19 cellular contexts compared by ENCODE assay signal in genomic region chr4:128221556-128221955, GRCh38.
A peak's percentile ranks its signal among the peaks of the same experiment; 100 is the strongest.
DNase-seq lines count a peak whose midpoint lies in the region; FAIRE-seq and TF ChIP-seq lines count a peak whose summit lies in the region.
"Had no signal": no experiment of that assay in that cellular context is flagged by ENCODE, and none has a peak within 500 bp of the region (broad histone marks: within the 10 kb centered on the region; RNA-seq: fewer than 3 reads in every experiment).

No MANE protein-coding gene starts in this region.

- no TSS peak for BruUV-seq in A673 (replicated peaks; lab: Mats Ljungman, UMichigan)

- DNase-seq in H54 (ENCODE audit: insufficient read length, low spot score) (no peak), M059J (ENCODE audit: low read depth) (peak; percentile 45), astrocyte of the hippocampus (ENCODE audit: low read depth, low spot score) (peak; percentile 32), kidney tubule cell (ENCODE audit: low spot score) (peak; percentile 26), A673 (ENCODE audit: low spot score) (no peak), NCI-H1092 (lab: John Stamatoyannopoulos, UW) (no peak), KG1 (lab: John Stamatoyannopoulos, UW) (no peak)
- DNase-seq: Caco-2; CD4-positive, alpha-beta T cell; DND-41; H9; Kasumi-1; MG63; NCI-H1417 treated with DMSO at 0.1 percent for 48 hours; NCI-H1930; NCI-H510A treated with DMSO at 0.1 percent for 48 hours; SHP77 had no signal

- H3K27ac ChIP-seq in A673 (ENCODE audit: low read depth, low read length, poor library complexity, severe bottlenecking): no peak overlapping the region
- H3K27ac ChIP-seq: BLaER1 had no signal

- peak; percentile 33 for FAIRE-seq in H54 (lab: Jason Lieb, UNC)
- FAIRE-seq: GM12878 had no signal

- no peaks in the 10 kb centered on the region for H3K9me3 ChIP-seq in A673 (ENCODE audit: low read depth, low read length, poor library complexity, severe bottlenecking)
- H3K9me3 ChIP-seq: BLaER1, Caco-2, MG63 had no signal

- TF ChIP-seq POLR2A in H54 (IDR thresholded peaks at IDR 0.05; ENCODE audit: low read depth, low read length): no peak

- CTCF ChIA-PET in A673 (lab: Charles Lee): no interaction called here

- no peak for TF ChIP-seq CTCF in A673 (conservative IDR thresholded peaks at IDR 0.05; ENCODE audit: low read depth, low read length)

- H3K4me1 ChIP-seq in A673 (ENCODE audit: insufficient read depth, low read length, poor library complexity, severe bottlenecking): no peaks in the 10 kb centered on the region
- H3K4me1 ChIP-seq: BLaER1, Caco-2 had no signal

- H3K27me3 ChIP-seq in A673 (replicated peaks; ENCODE audit: insufficient read depth, low read depth, low read length, poor library complexity): no peaks in the 10 kb centered on the region
- H3K27me3 ChIP-seq: BLaER1, MG63 had no signal

- POLR2A ChIA-PET in A673 (lab: Charles Lee; ENCODE audit: low non-redundant PET): no interaction called here

- no peak overlapping the region for H3K4me3 ChIP-seq in A673 (ENCODE audit: low read depth, low read length, poor library complexity, severe bottlenecking)
- H3K4me3 ChIP-seq: BLaER1, GM12878, MG63 had no signal

- intact Hi-C loops in A673 (cut with micrococcal nuclease; ENCODE audit: unreplicated experiment): loop anchor here (10.0 kb wide), 1 partner anchor 617 kb away; no protein-coding TSS in a partner anchor

- H3K36me3 ChIP-seq in A673 (ENCODE audit: insufficient read depth, low read length, poor library complexity, severe bottlenecking): no peaks in the 10 kb centered on the region
- H3K36me3 ChIP-seq: BLaER1, MG63 had no signal

Comparison
In these comparisons a context has a peak if more than half of its experiments do, and no peak if none do; other contexts are left out.
1. DNase-seq: peak in M059J (single experiment), astrocyte of the hippocampus (single experiment) and kidney tubule cell (single experiment); none in H54 (single experiment), A673 (single experiment), NCI-H1092 (single experiment) and KG1 (single experiment).